Comparison of ENCODE assay signal across 13 cellular contexts in the genomic region with DNA sequence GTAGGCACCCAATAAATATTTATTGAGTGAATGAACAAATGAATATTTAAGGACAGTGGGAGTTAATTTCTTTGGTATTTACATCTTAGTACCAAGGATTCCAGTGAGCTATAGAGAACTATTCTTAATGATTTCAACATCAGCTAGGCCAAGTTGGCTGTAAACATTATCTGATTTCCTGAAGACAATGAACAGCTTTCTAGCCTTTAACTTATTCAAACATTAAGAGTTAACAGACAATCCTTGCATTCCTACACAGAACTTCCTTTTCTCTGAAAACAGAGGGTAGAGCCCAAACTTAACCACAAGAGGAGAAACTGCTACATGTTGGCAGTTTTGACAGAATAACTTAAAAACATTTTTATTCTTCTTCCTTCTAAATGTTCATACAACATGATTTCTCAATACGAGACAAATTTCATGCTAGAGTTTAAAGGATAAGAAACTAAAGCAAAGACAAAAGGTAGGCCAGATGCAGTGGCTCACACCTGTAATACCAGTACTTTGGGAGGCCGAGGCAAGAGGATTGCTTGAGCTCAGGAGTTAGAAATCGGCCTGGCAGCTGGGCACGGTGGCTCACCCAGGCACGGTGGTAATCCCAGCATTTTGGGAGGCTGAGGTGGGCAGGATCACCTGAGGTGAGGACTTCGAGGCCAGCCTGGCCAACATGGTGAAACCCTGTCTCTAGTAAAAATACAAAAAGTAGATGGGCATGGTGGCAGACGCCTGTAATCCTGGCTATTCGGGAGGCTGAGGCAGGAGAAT. TPM values are rescaled to one million over a fixed set of nuclear protein-coding genes. Genes with fewer than 3 reads are reported as not detected.
A peak's percentile ranks its signal among the peaks of the same experiment; 100 is the strongest.
DNase-seq lines count a peak whose midpoint lies in the region; TF ChIP-seq lines count a peak whose summit lies in the region.
"Had no signal": no experiment of that assay in that cellular context is flagged by ENCODE, and none has a peak within 500 bp of the region (broad histone marks: within the 10 kb centered on the region; RNA-seq: fewer than 3 reads in every experiment).

No MANE protein-coding gene starts in this region.

- H3K4me3 Mint-ChIP-seq in T-helper 2 cell treated with Interferon-gamma antibody and Interleukin-4, amounts not matched to agents 5 μg/mL and 100 μg/mL, for 36 hours = peak overlapping the region; percentile 92

- TF ChIP-seq POLR2A in spleen (IDR thresholded peaks at IDR 0.05) (no peak), uterus (IDR thresholded peaks at IDR 0.05) (no peak)

- H3K9me3 ChIP-seq in spleen = no peaks in the 10 kb centered on the region
- no peaks in the 10 kb centered on the region for H3K9me3 ChIP-seq in uterus
- H3K9me3 ChIP-seq: A549, tibial artery had no signal

- H3K27ac ChIP-seq in spleen (peak overlapping the region in 7 of 8 donors; percentile 9 to 97 (median 94)), uterus (no peak overlapping the region)
- H3K27ac ChIP-seq: A549, tibial artery had no signal

- no peaks in the 10 kb centered on the region for H3K27me3 Mint-ChIP-seq in T-helper 2 cell treated with Interferon-gamma antibody and Interleukin-4, amounts not matched to agents 5 μg/mL and 100 μg/mL, for 36 hours (ENCODE audit: low read depth)

- H3K9me3 Mint-ChIP-seq in T-helper 2 cell treated with Interferon-gamma antibody and Interleukin-4, amounts not matched to agents 5 μg/mL and 100 μg/mL, for 36 hours = peaks cover 3% of the 10 kb centered on the region

- no peak for DNase-seq in T-helper 2 cell treated with Interferon-gamma antibody and Interleukin-4, amounts not matched to agents 5 μg/mL and 100 μg/mL, for 36 hours (ENCODE audit: low spot score)
- no peak for DNase-seq in T-helper 2 cell
- peak; percentile 64 for DNase-seq in OCI-M1 (lab: John Stamatoyannopoulos, UW)
- DNase-seq in dermis blood vessel endothelial cell = peak; percentile 35
- peak; percentile 68 for DNase-seq in spleen
- no peak for DNase-seq in SW 1271 (lab: John Stamatoyannopoulos, UW)
- DNase-seq in SKM-1 (lab: John Stamatoyannopoulos, UW; ENCODE audit: unreplicated experiment) = no peak
- no peak for DNase-seq in uterus
- DNase-seq: dorsolateral prefrontal cortex; NCI-H2171 treated with DMSO at 0.1 percent for 48 hours; stimulated activated CD4-positive, alpha-beta T cell treated with anti-CD3 and anti-CD28 coated beads, Interleukin-4, amount 100 ng/mL, for 1 hour; tibial artery had no signal

- H3K36me3 Mint-ChIP-seq in T-helper 2 cell treated with Interferon-gamma antibody and Interleukin-4, amounts not matched to agents 5 μg/mL and 100 μg/mL, for 36 hours (ENCODE audit: low read depth) = peaks cover 29% of the 10 kb centered on the region

- peaks cover 35 to 93% (median 84%) of the 10 kb centered on the region in 6 donors for H3K4me1 ChIP-seq in spleen
- H3K4me1 ChIP-seq in uterus = no peaks in the 10 kb centered on the region

- 43 to 68% (median 46%) methylated on average over 8 of the region's 8 CpGs for WGBS in spleen, 5 donors

- intact Hi-C loops in spleen (cut with DNase I; ENCODE audit: low total_unique reads) = no loop called here
- intact Hi-C loops in uterus (cut with DNase I; ENCODE audit: low total_unique reads) = no loop called here

- no peaks in the 10 kb centered on the region for H3K27me3 ChIP-seq in spleen (replicated peaks in 1 of 7)
- no peaks in the 10 kb centered on the region for H3K27me3 ChIP-seq in uterus
- H3K27me3 ChIP-seq: dorsolateral prefrontal cortex, tibial artery had no signal

- H3K4me3 ChIP-seq in spleen (peak overlapping the region in 2 of 8 donors; percentile 2 to 46), uterus (no peak overlapping the region)
- H3K4me3 ChIP-seq: A549, dorsolateral prefrontal cortex, tibial artery had no signal

- peak overlapping the region; percentile 85 for H3K27ac Mint-ChIP-seq in T-helper 2 cell treated with Interferon-gamma antibody and Interleukin-4, amounts not matched to agents 5 μg/mL and 100 μg/mL, for 36 hours

- no peak for TF ChIP-seq CTCF in spleen (IDR thresholded peaks at IDR 0.05 in 8 of 11, conservative IDR thresholded peaks at IDR 0.05 in 3 of 11)
- no peak for TF ChIP-seq CTCF in uterus (IDR thresholded peaks at IDR 0.05)

- H3K36me3 ChIP-seq in spleen (peaks cover 0 to 24% (median 0%) of the 10 kb centered on the region in 6 donors), uterus (no peaks in the 10 kb centered on the region)
- H3K36me3 ChIP-seq: tibial artery had no signal

- H3K4me1 Mint-ChIP-seq in T-helper 2 cell treated with Interferon-gamma antibody and Interleukin-4, amounts not matched to agents 5 μg/mL and 100 μg/mL, for 36 hours (ENCODE audit: low read depth) = peaks cover 44% of the 10 kb centered on the region

RNA-seq across cellular contexts. Expression of a gene that starts 4.4 kb away (rescaled TPM):
- total RNA-seq in dermis blood vessel endothelial cell (24.1 and 28.6 TPM in 2 replicates), spleen (10 to 100 TPM; 44.3 to 51.9 (median 49.0) TPM), uterus (10 to 100 TPM in 2 of 4 donors, 1 to 10 TPM in 2; 1.0 to 23.4 (median 8.7) TPM)
- 10 to 100 TPM; 21.0 to 28.2 (median 24.4) TPM for polyA plus RNA-seq in spleen

RNA-seq across cellular contexts. Expression of a gene that starts 11.6 kb away (rescaled TPM):
- total RNA-seq in dermis blood vessel endothelial cell = 3.2 and 6.6 TPM in 2 replicates
- 1 to 10 TPM; 3.5 to 7.4 (median 4.5) TPM for total RNA-seq in spleen
- polyA plus RNA-seq in spleen = under 1 TPM; 0.61 to 0.80 (median 0.67) TPM
- 1 to 10 TPM; 1.3 to 8.8 (median 5.2) TPM for total RNA-seq in uterus

Comparison
In these comparisons a context has a peak if more than half of its experiments do, and no peak if none do; other contexts are left out.
1. DNase-seq: peak in OCI-M1 (single experiment), dermis blood vessel endothelial cell (single experiment) and spleen (single experiment); none in T-helper 2 cell treated with Interferon-gamma antibody and Interleukin-4, amounts not matched to agents 5 μg/mL and 100 μg/mL, for 36 hours (single experiment), T-helper 2 cell (0 of 5), SW 1271 (0 of 2), SKM-1 (single experiment) and uterus (0 of 2).
2. H3K27ac ChIP-seq: peak in spleen (7 of 8); none in uterus (0 of 2).